ENCODE assay signal across 1 cellular context in genomic region chr2:226213717-226214116, GRCh38.
TF ChIP-seq lines count a peak whose summit lies in the region.

No MANE protein-coding gene starts in this region.

TF ChIP-seq in WTC11, 78 proteins besides CTCF, POLR2A, EP300 and RAD21 (continued from another document):
- TF ChIP-seq, protein P1, sequence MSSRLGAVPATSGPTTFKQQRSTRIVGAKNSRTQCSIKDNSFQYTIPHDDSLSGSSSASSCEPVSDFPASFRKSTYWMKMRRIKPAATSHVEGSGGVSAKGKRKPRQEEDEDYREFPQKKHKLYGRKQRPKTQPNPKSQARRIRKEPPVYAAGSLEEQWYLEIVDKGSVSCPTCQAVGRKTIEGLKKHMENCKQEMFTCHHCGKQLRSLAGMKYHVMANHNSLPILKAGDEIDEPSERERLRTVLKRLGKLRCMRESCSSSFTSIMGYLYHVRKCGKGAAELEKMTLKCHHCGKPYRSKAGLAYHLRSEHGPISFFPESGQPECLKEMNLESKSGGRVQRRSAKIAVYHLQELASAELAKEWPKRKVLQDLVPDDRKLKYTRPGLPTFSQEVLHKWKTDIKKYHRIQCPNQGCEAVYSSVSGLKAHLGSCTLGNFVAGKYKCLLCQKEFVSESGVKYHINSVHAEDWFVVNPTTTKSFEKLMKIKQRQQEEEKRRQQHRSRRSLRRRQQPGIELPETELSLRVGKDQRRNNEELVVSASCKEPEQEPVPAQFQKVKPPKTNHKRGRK (CRISPR knock-in tag; IDR thresholded peaks at IDR 0.05; ENCODE audit: borderline replicate concordance): no peak
- TF ChIP-seq GRHL2 (CRISPR knock-in tag; IDR thresholded peaks at IDR 0.05; ENCODE audit: insufficient replicate concordance, severe bottlenecking) (no peak), NR2C2 (CRISPR knock-in tag; IDR thresholded peaks at IDR 0.05) (no peak), TEAD1 (CRISPR knock-in tag; IDR thresholded peaks at IDR 0.05) (no peak), MYBL2 (CRISPR knock-in tag; IDR thresholded peaks at IDR 0.05) (no peak), ZNF416 (CRISPR knock-in tag; IDR thresholded peaks at IDR 0.05) (no peak), PRRX2 (CRISPR knock-in tag; IDR thresholded peaks at IDR 0.05) (no peak), ZNF121 (CRISPR knock-in tag; IDR thresholded peaks at IDR 0.05) (no peak), ZNF138 (CRISPR knock-in tag; conservative IDR thresholded peaks at IDR 0.05) (no peak)
- TF ChIP-seq, protein P2, sequence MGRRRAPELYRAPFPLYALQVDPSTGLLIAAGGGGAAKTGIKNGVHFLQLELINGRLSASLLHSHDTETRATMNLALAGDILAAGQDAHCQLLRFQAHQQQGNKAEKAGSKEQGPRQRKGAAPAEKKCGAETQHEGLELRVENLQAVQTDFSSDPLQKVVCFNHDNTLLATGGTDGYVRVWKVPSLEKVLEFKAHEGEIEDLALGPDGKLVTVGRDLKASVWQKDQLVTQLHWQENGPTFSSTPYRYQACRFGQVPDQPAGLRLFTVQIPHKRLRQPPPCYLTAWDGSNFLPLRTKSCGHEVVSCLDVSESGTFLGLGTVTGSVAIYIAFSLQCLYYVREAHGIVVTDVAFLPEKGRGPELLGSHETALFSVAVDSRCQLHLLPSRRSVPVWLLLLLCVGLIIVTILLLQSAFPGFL (CRISPR knock-in tag; IDR thresholded peaks at IDR 0.05; ENCODE audit: borderline replicate concordance): no peak
TF ChIP-seq in WTC11: peak in this region for 0.
